ENCODE assay signal across 1 cellular context in the genomic region with DNA sequence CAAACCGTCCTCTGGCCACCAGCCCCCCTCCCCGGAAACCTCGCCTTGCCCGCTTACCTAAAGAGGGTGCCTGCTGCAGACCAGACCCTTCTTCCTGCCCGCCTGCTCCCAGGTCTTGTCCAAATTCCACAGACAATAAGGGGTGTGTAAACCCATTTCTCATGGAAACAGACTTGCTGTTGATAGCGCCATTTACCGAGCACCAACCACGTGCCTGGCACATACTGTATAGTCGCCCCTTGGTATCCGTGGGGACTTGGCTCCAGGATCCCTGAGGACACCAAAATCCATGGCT.
TF ChIP-seq lines count a peak whose summit lies in the region.

No MANE protein-coding gene starts in this region.

TF ChIP-seq in endothelial cell of umbilical vein, 7 proteins besides CTCF, POLR2A, EP300 and RAD21:
- TF ChIP-seq GATA2 (IDR thresholded peaks at IDR 0.05; ENCODE audit: insufficient read depth, insufficient read length, low read depth, low read length) = no peak
- no peak for TF ChIP-seq JUN (IDR thresholded peaks at IDR 0.05; ENCODE audit: borderline replicate concordance, insufficient read depth, insufficient read length, low read depth)
- TF ChIP-seq POLR2AphosphoS5 (IDR thresholded peaks at IDR 0.05; ENCODE audit: insufficient read depth, low read depth, low read length) = no peak
- TF ChIP-seq, protein P1, sequence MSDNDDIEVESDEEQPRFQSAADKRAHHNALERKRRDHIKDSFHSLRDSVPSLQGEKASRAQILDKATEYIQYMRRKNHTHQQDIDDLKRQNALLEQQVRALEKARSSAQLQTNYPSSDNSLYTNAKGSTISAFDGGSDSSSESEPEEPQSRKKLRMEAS (IDR thresholded peaks at IDR 0.05; ENCODE audit: insufficient read depth, insufficient read length) = no peak
- no peak for TF ChIP-seq FOS (IDR thresholded peaks at IDR 0.05; ENCODE audit: borderline replicate concordance, insufficient read depth, low read length)
- no peak for TF ChIP-seq EZH2 (IDR thresholded peaks at IDR 0.05; ENCODE audit: borderline replicate concordance, low read depth, low read length, severe bottlenecking)
- no peak for TF ChIP-seq MYC (IDR thresholded peaks at IDR 0.05; ENCODE audit: low read depth, low read length)
